10 cellular contexts compared by ENCODE assay signal in the genomic region with DNA sequence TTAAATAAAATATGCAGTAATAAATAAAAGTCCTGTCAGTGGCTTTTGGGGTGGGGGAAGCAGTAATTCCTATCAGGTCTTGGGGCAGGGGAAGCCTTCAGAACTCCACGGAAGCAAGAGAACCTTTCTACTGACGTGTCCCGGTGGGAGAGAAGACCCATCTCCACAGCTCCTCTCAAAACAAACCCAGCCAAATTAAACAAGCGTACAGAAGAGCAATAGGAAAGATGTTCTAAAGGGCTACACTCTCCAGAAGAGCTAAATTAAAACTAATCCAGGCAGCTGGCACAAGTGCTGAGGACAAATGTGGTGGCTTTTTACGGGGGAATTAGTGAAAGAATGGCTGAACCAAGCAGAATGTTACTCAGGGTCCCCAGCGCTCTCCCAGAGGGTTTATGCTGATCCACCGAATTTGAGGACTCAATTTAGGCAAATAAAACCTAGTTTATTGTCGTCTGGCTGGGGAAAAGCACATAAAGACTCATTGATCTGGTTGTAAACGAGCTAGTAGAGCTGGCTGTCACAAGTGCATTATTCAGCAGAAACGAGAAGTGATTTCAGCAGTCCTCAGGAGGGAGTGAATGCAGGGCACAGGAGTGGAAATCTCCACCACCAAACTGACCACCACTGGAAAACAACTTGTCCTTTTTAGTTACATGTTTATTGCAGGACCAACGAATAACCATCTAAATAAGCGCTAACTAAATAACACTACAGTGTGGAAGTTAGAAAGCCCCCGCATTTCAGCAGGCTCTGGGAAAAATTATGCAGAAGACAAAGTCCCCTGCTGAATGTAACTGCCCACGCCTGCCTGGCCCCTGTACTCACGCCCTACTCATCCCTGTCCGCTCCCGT. TPM values are rescaled to one million over a fixed set of nuclear protein-coding genes. Genes with fewer than 3 reads are reported as not detected.
A peak's percentile ranks its signal among the peaks of the same experiment; 100 is the strongest.
DNase-seq lines count a peak whose midpoint lies in the region; TF ChIP-seq lines count a peak whose summit lies in the region.
"Had no signal": no experiment of that assay in that cellular context is flagged by ENCODE, and none has a peak within 500 bp of the region (broad histone marks: within the 10 kb centered on the region; RNA-seq: fewer than 3 reads in every experiment).

No MANE protein-coding gene starts in this region.

- H3K4me1 Mint-ChIP-seq in endodermal cell, result no peaks in the 10 kb centered on the region

- no peaks in the 10 kb centered on the region for H3K9me3 ChIP-seq in endodermal cell (ENCODE audit: control insufficient read depth, low read length)

- no peaks in the 10 kb centered on the region for H3K9me3 Mint-ChIP-seq in endodermal cell

- no peaks in the 10 kb centered on the region for H3K36me3 ChIP-seq in endodermal cell (ENCODE audit: control insufficient read depth, insufficient read depth, low read length)

- TF ChIP-seq CTCF in endodermal cell (conservative IDR thresholded peaks at IDR 0.05) (no peak), GM10248 (IDR thresholded peaks at IDR 0.05; ENCODE audit: control extremely low read depth, extremely low read depth, low read depth, missing control alignments) (no peak)

- no peaks in the 10 kb centered on the region for H3K27me3 ChIP-seq in endodermal cell (ENCODE audit: control insufficient read depth, insufficient read depth, low read length, poor library complexity, severe bottlenecking)

- H3K27ac Mint-ChIP-seq in endodermal cell, result no peak overlapping the region

- H3K9ac ChIP-seq in endodermal cell (ENCODE audit: extremely low read depth, low read length, poor library complexity, severe bottlenecking), result no peak overlapping the region

- CTCF ChIA-PET in GM10248 (lab: Yijun Ruan, JAX), result interaction anchor here (1.0 to 2.2 kb wide), 2 partner anchors 9 to 11 kb away, joined by 3 to 5 read pairs; no protein-coding TSS in a partner anchor

- no peak overlapping the region for H3K4me3 ChIP-seq in endodermal cell (ENCODE audit: low read length)

- DNase-seq in EL (peak; percentile 56), NCI-H526 (lab: John Stamatoyannopoulos, UW) (peak; percentile 31), endodermal cell (no peak), pons (ENCODE audit: low spot score) (peak; percentile 92), GM10248 (ENCODE audit: extremely low spot score) (no peak), HuH-7.5 (ENCODE audit: low spot score) (no peak), middle frontal gyrus (ENCODE audit: extremely low spot score, low spot score) (no peak), activated gamma-delta T cell (lab: John Stamatoyannopoulos, UW) (no peak)

- peaks cover 4% of the 10 kb centered on the region for H3K27me3 Mint-ChIP-seq in endodermal cell (ENCODE audit: insufficient read depth)

- no peaks in the 10 kb centered on the region for H3K36me3 Mint-ChIP-seq in endodermal cell (ENCODE audit: low read depth)

- no peak overlapping the region for H3K4me3 Mint-ChIP-seq in endodermal cell

- no peaks in the 10 kb centered on the region for H3K4me1 ChIP-seq in endodermal cell (ENCODE audit: control insufficient read depth, insufficient read depth, low read length)

- peak overlapping the region; percentile 20 for H3K27ac ChIP-seq in endodermal cell (ENCODE audit: low read depth, low read length)
- H3K27ac ChIP-seq: HL-60 had no signal

- POLR2A ChIA-PET in GM10248 (lab: Yijun Ruan, JAX), result no interaction called here

- WGBS in endodermal cell (ENCODE audit: insufficient coverage in 1 of 2, insufficient read length in 1 of 2), 2 experiments, result 63 to 82% methylated on average over 9 to 17 of the region's 17 CpGs

RNA-seq across cellular contexts. Expression of gene BFSP2, which starts 13.5 kb away (rescaled TPM):
- total RNA-seq in endodermal cell, result not detected
- polyA plus RNA-seq in endodermal cell (2013, experiment 1 of 2), result not detected
- not detected for polyA plus RNA-seq in endodermal cell (2013, experiment 2 of 2)
- total RNA-seq: dermis microvascular lymphatic vessel endothelial cell had no signal

Comparison
In these comparisons a context has a peak if more than half of its experiments do, and no peak if none do; other contexts are left out.
1. DNase-seq: peak in EL (single experiment), NCI-H526 (2 of 2) and pons (single experiment); none in endodermal cell (single experiment), GM10248 (single experiment), HuH-7.5 (single experiment), middle frontal gyrus (single experiment) and activated gamma-delta T cell (single experiment).